In the genomic region with DNA sequence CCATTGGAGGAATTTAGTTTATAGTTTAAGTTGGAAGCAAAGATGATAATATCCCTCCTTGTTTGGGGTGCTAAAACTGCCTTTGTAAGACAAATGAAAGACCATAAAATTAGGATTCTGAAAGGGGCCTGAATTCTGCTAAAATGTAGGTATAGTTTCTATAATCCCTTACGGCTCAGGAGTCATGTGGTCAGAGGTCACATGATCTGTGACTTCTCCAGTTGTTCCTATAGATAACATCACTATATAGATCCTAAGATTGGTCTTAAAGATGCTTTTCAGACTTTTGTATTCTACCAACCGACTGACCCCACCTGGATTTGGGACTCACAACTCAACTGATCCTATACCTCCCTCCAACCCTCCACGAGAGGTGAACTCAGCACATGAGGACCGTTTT, we compare ENCODE assay signal across 2 cellular contexts.
TF ChIP-seq lines count a peak whose summit lies in the region.

No MANE protein-coding gene starts in this region.

TF ChIP-seq in GM23338, 12 proteins besides CTCF, POLR2A, EP300 and RAD21 (continues in another document):
- TF ChIP-seq EZH2phosphoT487 (IDR thresholded peaks at IDR 0.05; ENCODE audit: unreplicated experiment) (no peak), POLR2AphosphoS5 (IDR thresholded peaks at IDR 0.05; ENCODE audit: low read depth) (no peak), NANOG (IDR thresholded peaks at IDR 0.05; ENCODE audit: borderline replicate concordance) (no peak), STAT1 (IDR thresholded peaks at IDR 0.05; ENCODE audit: unreplicated experiment) (no peak), CREB1 (CRISPR knock-in tag; IDR thresholded peaks at IDR 0.05; ENCODE audit: low read depth) (no peak), ZNF114 (CRISPR knock-in tag; IDR thresholded peaks at IDR 0.05) (no peak), EZH2 (IDR thresholded peaks at IDR 0.05; ENCODE audit: low read depth, unreplicated experiment) (no peak)
- TF ChIP-seq, protein P1, sequence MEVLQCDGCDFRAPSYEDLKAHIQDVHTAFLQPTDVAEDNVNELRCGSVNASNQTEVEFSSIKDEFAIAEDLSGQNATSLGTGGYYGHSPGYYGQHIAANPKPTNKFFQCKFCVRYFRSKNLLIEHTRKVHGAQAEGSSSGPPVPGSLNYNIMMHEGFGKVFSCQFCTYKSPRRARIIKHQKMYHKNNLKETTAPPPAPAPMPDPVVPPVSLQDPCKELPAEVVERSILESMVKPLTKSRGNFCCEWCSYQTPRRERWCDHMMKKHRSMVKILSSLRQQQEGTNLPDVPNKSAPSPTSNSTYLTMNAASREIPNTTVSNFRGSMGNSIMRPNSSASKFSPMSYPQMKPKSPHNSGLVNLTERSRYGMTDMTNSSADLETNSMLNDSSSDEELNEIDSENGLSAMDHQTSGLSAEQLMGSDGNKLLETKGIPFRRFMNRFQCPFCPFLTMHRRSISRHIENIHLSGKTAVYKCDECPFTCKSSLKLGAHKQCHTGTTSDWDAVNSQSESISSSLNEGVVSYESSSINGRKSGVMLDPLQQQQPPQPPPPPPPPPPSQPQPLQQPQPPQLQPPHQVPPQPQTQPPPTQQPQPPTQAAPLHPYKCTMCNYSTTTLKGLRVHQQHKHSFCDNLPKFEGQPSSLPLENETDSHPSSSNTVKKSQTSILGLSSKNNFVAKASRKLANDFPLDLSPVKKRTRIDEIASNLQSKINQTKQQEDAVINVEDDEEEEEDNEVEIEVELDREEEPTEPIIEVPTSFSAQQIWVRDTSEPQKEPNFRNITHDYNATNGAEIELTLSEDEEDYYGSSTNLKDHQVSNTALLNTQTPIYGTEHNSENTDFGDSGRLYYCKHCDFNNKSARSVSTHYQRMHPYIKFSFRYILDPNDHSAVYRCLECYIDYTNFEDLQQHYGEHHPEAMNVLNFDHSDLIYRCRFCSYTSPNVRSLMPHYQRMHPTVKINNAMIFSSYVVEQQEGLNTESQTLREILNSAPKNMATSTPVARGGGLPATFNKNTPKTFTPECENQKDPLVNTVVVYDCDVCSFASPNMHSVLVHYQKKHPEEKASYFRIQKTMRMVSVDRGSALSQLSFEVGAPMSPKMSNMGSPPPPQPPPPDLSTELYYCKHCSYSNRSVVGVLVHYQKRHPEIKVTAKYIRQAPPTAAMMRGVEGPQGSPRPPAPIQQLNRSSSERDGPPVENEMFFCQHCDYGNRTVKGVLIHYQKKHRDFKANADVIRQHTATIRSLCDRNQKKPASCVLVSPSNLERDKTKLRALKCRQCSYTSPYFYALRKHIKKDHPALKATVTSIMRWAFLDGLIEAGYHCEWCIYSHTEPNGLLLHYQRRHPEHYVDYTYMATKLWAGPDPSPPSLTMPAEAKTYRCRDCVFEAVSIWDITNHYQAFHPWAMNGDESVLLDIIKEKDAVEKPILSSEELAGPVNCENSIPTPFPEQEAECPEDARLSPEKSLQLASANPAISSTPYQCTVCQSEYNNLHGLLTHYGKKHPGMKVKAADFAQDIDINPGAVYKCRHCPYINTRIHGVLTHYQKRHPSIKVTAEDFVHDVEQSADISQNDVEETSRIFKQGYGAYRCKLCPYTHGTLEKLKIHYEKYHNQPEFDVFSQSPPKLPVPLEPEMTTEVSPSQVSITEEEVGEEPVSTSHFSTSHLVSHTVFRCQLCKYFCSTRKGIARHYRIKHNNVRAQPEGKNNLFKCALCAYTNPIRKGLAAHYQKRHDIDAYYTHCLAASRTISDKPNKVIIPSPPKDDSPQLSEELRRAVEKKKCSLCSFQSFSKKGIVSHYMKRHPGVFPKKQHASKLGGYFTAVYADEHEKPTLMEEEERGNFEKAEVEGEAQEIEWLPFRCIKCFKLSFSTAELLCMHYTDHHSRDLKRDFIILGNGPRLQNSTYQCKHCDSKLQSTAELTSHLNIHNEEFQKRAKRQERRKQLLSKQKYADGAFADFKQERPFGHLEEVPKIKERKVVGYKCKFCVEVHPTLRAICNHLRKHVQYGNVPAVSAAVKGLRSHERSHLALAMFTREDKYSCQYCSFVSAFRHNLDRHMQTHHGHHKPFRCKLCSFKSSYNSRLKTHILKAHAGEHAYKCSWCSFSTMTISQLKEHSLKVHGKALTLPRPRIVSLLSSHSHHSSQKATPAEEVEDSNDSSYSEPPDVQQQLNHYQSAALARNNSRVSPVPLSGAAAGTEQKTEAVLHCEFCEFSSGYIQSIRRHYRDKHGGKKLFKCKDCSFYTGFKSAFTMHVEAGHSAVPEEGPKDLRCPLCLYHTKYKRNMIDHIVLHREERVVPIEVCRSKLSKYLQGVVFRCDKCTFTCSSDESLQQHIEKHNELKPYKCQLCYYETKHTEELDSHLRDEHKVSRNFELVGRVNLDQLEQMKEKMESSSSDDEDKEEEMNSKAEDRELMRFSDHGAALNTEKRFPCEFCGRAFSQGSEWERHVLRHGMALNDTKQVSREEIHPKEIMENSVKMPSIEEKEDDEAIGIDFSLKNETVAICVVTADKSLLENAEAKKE (CRISPR knock-in tag; IDR thresholded peaks at IDR 0.05): no peak
- TF ChIP-seq, protein P2, sequence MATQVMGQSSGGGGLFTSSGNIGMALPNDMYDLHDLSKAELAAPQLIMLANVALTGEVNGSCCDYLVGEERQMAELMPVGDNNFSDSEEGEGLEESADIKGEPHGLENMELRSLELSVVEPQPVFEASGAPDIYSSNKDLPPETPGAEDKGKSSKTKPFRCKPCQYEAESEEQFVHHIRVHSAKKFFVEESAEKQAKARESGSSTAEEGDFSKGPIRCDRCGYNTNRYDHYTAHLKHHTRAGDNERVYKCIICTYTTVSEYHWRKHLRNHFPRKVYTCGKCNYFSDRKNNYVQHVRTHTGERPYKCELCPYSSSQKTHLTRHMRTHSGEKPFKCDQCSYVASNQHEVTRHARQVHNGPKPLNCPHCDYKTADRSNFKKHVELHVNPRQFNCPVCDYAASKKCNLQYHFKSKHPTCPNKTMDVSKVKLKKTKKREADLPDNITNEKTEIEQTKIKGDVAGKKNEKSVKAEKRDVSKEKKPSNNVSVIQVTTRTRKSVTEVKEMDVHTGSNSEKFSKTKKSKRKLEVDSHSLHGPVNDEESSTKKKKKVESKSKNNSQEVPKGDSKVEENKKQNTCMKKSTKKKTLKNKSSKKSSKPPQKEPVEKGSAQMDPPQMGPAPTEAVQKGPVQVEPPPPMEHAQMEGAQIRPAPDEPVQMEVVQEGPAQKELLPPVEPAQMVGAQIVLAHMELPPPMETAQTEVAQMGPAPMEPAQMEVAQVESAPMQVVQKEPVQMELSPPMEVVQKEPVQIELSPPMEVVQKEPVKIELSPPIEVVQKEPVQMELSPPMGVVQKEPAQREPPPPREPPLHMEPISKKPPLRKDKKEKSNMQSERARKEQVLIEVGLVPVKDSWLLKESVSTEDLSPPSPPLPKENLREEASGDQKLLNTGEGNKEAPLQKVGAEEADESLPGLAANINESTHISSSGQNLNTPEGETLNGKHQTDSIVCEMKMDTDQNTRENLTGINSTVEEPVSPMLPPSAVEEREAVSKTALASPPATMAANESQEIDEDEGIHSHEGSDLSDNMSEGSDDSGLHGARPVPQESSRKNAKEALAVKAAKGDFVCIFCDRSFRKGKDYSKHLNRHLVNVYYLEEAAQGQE (IDR thresholded peaks at IDR 0.05; ENCODE audit: unreplicated experiment): no peak
- TF ChIP-seq, protein P3, sequence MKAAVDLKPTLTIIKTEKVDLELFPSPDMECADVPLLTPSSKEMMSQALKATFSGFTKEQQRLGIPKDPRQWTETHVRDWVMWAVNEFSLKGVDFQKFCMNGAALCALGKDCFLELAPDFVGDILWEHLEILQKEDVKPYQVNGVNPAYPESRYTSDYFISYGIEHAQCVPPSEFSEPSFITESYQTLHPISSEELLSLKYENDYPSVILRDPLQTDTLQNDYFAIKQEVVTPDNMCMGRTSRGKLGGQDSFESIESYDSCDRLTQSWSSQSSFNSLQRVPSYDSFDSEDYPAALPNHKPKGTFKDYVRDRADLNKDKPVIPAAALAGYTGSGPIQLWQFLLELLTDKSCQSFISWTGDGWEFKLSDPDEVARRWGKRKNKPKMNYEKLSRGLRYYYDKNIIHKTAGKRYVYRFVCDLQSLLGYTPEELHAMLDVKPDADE (IDR thresholded peaks at IDR 0.05): no peak

TF ChIP-seq in K562, 482 proteins besides CTCF, POLR2A, EP300 and RAD21 (continues in another document):
- TF ChIP-seq FIP1L1 (IDR thresholded peaks at IDR 0.05; ENCODE audit: low read depth, low read length, poor library complexity, severe bottlenecking): no peak
- TF ChIP-seq, protein P4, sequence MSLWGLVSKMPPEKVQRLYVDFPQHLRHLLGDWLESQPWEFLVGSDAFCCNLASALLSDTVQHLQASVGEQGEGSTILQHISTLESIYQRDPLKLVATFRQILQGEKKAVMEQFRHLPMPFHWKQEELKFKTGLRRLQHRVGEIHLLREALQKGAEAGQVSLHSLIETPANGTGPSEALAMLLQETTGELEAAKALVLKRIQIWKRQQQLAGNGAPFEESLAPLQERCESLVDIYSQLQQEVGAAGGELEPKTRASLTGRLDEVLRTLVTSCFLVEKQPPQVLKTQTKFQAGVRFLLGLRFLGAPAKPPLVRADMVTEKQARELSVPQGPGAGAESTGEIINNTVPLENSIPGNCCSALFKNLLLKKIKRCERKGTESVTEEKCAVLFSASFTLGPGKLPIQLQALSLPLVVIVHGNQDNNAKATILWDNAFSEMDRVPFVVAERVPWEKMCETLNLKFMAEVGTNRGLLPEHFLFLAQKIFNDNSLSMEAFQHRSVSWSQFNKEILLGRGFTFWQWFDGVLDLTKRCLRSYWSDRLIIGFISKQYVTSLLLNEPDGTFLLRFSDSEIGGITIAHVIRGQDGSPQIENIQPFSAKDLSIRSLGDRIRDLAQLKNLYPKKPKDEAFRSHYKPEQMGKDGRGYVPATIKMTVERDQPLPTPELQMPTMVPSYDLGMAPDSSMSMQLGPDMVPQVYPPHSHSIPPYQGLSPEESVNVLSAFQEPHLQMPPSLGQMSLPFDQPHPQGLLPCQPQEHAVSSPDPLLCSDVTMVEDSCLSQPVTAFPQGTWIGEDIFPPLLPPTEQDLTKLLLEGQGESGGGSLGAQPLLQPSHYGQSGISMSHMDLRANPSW (CRISPR knock-in tag; IDR thresholded peaks at IDR 0.05): no peak
- no peak for TF ChIP-seq POLR2AphosphoS2 (IDR thresholded peaks at IDR 0.05; ENCODE audit: low read length)
- 0 out of 2 replicates have a peak, but pooled peaks have one; percentile 34 for TF ChIP-seq TRIM28 (IDR thresholded peaks at IDR 0.05)
- no peak for TF ChIP-seq ZNF717 (CRISPR knock-in tag; IDR thresholded peaks at IDR 0.05)
- TF ChIP-seq, protein P5, sequence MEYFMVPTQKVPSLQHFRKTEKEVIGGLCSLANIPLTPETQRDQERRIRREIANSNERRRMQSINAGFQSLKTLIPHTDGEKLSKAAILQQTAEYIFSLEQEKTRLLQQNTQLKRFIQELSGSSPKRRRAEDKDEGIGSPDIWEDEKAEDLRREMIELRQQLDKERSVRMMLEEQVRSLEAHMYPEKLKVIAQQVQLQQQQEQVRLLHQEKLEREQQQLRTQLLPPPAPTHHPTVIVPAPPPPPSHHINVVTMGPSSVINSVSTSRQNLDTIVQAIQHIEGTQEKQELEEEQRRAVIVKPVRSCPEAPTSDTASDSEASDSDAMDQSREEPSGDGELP (CRISPR knock-in tag; IDR thresholded peaks at IDR 0.05; ENCODE audit: borderline replicate concordance): no peak
- no peak for TF ChIP-seq SAFB2 (IDR thresholded peaks at IDR 0.05; ENCODE audit: borderline replicate concordance, low read depth, low read length, severe bottlenecking)
- TF ChIP-seq SAP30 (IDR thresholded peaks at IDR 0.05; ENCODE audit: borderline replicate concordance, insufficient read depth, low read depth, low read length, poor library complexity, severe bottlenecking): no peak
- TF ChIP-seq, protein P6, sequence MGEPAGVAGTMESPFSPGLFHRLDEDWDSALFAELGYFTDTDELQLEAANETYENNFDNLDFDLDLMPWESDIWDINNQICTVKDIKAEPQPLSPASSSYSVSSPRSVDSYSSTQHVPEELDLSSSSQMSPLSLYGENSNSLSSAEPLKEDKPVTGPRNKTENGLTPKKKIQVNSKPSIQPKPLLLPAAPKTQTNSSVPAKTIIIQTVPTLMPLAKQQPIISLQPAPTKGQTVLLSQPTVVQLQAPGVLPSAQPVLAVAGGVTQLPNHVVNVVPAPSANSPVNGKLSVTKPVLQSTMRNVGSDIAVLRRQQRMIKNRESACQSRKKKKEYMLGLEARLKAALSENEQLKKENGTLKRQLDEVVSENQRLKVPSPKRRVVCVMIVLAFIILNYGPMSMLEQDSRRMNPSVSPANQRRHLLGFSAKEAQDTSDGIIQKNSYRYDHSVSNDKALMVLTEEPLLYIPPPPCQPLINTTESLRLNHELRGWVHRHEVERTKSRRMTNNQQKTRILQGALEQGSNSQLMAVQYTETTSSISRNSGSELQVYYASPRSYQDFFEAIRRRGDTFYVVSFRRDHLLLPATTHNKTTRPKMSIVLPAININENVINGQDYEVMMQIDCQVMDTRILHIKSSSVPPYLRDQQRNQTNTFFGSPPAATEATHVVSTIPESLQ (CRISPR knock-in tag; IDR thresholded peaks at IDR 0.05): no peak
- TF ChIP-seq, protein P7, sequence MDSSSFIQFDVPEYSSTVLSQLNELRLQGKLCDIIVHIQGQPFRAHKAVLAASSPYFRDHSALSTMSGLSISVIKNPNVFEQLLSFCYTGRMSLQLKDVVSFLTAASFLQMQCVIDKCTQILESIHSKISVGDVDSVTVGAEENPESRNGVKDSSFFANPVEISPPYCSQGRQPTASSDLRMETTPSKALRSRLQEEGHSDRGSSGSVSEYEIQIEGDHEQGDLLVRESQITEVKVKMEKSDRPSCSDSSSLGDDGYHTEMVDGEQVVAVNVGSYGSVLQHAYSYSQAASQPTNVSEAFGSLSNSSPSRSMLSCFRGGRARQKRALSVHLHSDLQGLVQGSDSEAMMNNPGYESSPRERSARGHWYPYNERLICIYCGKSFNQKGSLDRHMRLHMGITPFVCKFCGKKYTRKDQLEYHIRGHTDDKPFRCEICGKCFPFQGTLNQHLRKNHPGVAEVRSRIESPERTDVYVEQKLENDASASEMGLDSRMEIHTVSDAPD (CRISPR knock-in tag; IDR thresholded peaks at IDR 0.05): no peak
- TF ChIP-seq CREM (IDR thresholded peaks at IDR 0.05; ENCODE audit: low read depth): no peak
- TF ChIP-seq, protein P8, sequence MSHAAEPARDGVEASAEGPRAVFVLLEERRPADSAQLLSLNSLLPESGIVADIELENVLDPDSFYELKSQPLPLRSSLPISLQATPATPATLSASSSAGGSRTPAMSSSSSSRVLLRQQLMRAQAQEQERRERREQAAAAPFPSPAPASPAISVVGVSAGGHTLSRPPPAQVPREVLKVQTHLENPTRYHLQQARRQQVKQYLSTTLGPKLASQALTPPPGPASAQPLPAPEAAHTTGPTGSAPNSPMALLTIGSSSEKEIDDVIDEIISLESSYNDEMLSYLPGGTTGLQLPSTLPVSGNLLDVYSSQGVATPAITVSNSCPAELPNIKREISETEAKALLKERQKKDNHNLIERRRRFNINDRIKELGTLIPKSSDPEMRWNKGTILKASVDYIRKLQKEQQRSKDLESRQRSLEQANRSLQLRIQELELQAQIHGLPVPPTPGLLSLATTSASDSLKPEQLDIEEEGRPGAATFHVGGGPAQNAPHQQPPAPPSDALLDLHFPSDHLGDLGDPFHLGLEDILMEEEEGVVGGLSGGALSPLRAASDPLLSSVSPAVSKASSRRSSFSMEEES (CRISPR knock-in tag; IDR thresholded peaks at IDR 0.05): peak; percentile 91
- TF ChIP-seq SETDB1 (IDR thresholded peaks at IDR 0.05; ENCODE audit: low read length): no peak
- TF ChIP-seq TAF9B (IDR thresholded peaks at IDR 0.05; ENCODE audit: partially characterized antibody): no peak
- TF ChIP-seq SRSF7 (optimal IDR thresholded peaks at IDR 0.05; ENCODE audit: low read depth, low read length): no peak
- no peak for TF ChIP-seq DPF2 (IDR thresholded peaks at IDR 0.05)
- no peak for TF ChIP-seq ZNF384 (IDR thresholded peaks at IDR 0.05; ENCODE audit: low read depth, low read length)
- no peak for TF ChIP-seq RFX1 (IDR thresholded peaks at IDR 0.05)
- TF ChIP-seq, protein P9, sequence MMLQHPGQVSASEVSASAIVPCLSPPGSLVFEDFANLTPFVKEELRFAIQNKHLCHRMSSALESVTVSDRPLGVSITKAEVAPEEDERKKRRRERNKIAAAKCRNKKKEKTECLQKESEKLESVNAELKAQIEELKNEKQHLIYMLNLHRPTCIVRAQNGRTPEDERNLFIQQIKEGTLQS (IDR thresholded peaks at IDR 0.05): no peak
- TF ChIP-seq, protein P9 (CRISPR knock-in tag; conservative IDR thresholded peaks at IDR 0.05): no peak
- TF ChIP-seq NFE2L1 (tag; IDR thresholded peaks at IDR 0.05; ENCODE audit: borderline replicate concordance, low read depth): no peak
- TF ChIP-seq DACH1 (IDR thresholded peaks at IDR 0.05; ENCODE audit: partially characterized antibody): no peak
